In genomic region chrX:37350034-37350365, GRCh38 we compare ENCODE assay signal across 1 cellular context.
TF ChIP-seq lines count a peak whose summit lies in the region.

No MANE protein-coding gene starts in this region.

TF ChIP-seq in HEK293, 187 proteins besides CTCF, POLR2A, EP300 and RAD21 (continued from another document):
- TF ChIP-seq OVOL3 (tag by site-specific recombination; IDR thresholded peaks at IDR 0.05) (no peak), ZNF449 (tag by site-specific recombination; IDR thresholded peaks at IDR 0.05) (no peak), ZNF354C (tag by site-specific recombination; IDR thresholded peaks at IDR 0.05; ENCODE audit: borderline replicate concordance, low read depth) (no peak), ZNF707 (tag by site-specific recombination; IDR thresholded peaks at IDR 0.05) (no peak), ZNF580 (tag by site-specific recombination; IDR thresholded peaks at IDR 0.05) (no peak), ZNF341 (tag by site-specific recombination; IDR thresholded peaks at IDR 0.05; ENCODE audit: low read depth) (peak; percentile 57), ZNF558 (tag by site-specific recombination; IDR thresholded peaks at IDR 0.05) (no peak), ZNF529 (tag by site-specific recombination; IDR thresholded peaks at IDR 0.05; ENCODE audit: insufficient replicate concordance) (no peak), ZNF175 (tag by site-specific recombination; IDR thresholded peaks at IDR 0.05) (no peak)
